In genomic region chr20:22583773-22584629, GRCh38 we compare ENCODE assay signal across 8 cellular contexts. TPM values are rescaled to one million over a fixed set of nuclear protein-coding genes. Genes with fewer than 3 reads are reported as not detected.
DNase-seq lines count a peak whose midpoint lies in the region; ATAC-seq and TF ChIP-seq lines count a peak whose summit lies in the region.

TSS of gene FOXA2 (minus strand) at chr20:22584572. CDS start at chr20:22584278, 294 bp downstream.

- no peak within 1 kb of the TSS for H2BK120ac ChIP-seq in neuronal stem cell (ENCODE audit: low read depth, low read length)

- no peak within 1 kb of the TSS for H3K4ac ChIP-seq in neuronal stem cell (ENCODE audit: low read length)

- no peak within 1 kb of the TSS for H3K27ac ChIP-seq in coronary artery
- no peak within 1 kb of the TSS for H3K27ac ChIP-seq in neuronal stem cell (replicated peaks; ENCODE audit: low read length)

- peaks cover 39 to 76% of the 10 kb centered on the region in 2 donors for H3K27me3 Mint-ChIP-seq in effector memory CD8-positive, alpha-beta T cell

- no peak for TF ChIP-seq CTCF in coronary artery (IDR thresholded peaks at IDR 0.05)

- no peaks in the 10 kb centered on the region for H3K36me3 ChIP-seq in neuronal stem cell (replicated peaks in 1 of 2; ENCODE audit: control insufficient read depth in 2 of 2, insufficient read depth in 2 of 2, low read length in 2 of 2)

- H3K18ac ChIP-seq in neuronal stem cell (ENCODE audit: low read length) = peak within 1 kb of the TSS; percentile 17

- no peak within 1 kb of the TSS for H3K27ac Mint-ChIP-seq in effector memory CD8-positive, alpha-beta T cell

- peaks cover 2 to 4% of the 10 kb centered on the region in 2 donors for H3K9me3 Mint-ChIP-seq in effector memory CD8-positive, alpha-beta T cell

- peak within 1 kb of the TSS; percentile 82 for H3K23ac ChIP-seq in neuronal stem cell (ENCODE audit: low read depth, low read length, poor library complexity)

- H3K9me3 ChIP-seq in neuronal stem cell (replicated peaks in 1 of 2; ENCODE audit: control insufficient read depth in 2 of 2, insufficient read depth in 1 of 2, low read depth in 1 of 2, low read length in 2 of 2) = peaks cover 0 to 10% of the 10 kb centered on the region in 2 donors

- peak within 1 kb of the TSS; percentile 38 for H3K9ac ChIP-seq in neuronal stem cell (ENCODE audit: low read depth, low read length, poor library complexity)

- no peak within 1 kb of the TSS for H4K91ac ChIP-seq in neuronal stem cell (ENCODE audit: low read depth, low read length, poor library complexity)

- no peak within 1 kb of the TSS for H2BK15ac ChIP-seq in neuronal stem cell (ENCODE audit: low read length)

- peak; percentile 57 for DNase-seq in ELF-1 (ENCODE audit: low read depth, low spot score)
- DNase-seq in NCI-H146 treated with DMSO at 0.1 percent for 48 hours (lab: John Stamatoyannopoulos, UW; ENCODE audit: unreplicated experiment) = peak; percentile 91
- DNase-seq in coronary artery (ENCODE audit: low spot score) = no peak
- DNase-seq in neuronal stem cell (ENCODE audit: low spot score) = no peak
- DNase-seq in effector memory CD8-positive, alpha-beta T cell = no peak

- no peak within 1 kb of the TSS for H2BK5ac ChIP-seq in neuronal stem cell (ENCODE audit: low read length)

- H3K4me3 Mint-ChIP-seq in effector memory CD8-positive, alpha-beta T cell = no peak within 1 kb of the TSS

- no peaks in the 10 kb centered on the region for H3K36me3 Mint-ChIP-seq in effector memory CD8-positive, alpha-beta T cell (ENCODE audit: insufficient read depth)

- no peak within 1 kb of the TSS for H2BK12ac ChIP-seq in neuronal stem cell (ENCODE audit: low read length)

- peaks cover 3% of the 10 kb centered on the region for H3K79me1 ChIP-seq in neuronal stem cell (ENCODE audit: low read depth, low read length)

- no peak for ATAC-seq in effector memory CD8-positive, alpha-beta T cell (replicated peaks)
- no peak for ATAC-seq in HG02973 (IDR thresholded peaks at IDR 0.05; ENCODE audit: unreplicated experiment)
- ATAC-seq in GM21723 (IDR thresholded peaks at IDR 0.05; ENCODE audit: unreplicated experiment) = no peak
- ATAC-seq in HG03457 (IDR thresholded peaks at IDR 0.05; ENCODE audit: unreplicated experiment) = no peak

- H3K14ac ChIP-seq in neuronal stem cell (ENCODE audit: low read length) = no peak within 1 kb of the TSS

- WGBS in neuronal stem cell (ENCODE audit: extremely low coverage in 2 of 2, insufficient read length in 2 of 2, insufficient replicate concordance in 1 of 2), 2 donors = no CpG with 5 or more reads among the region's 58 CpGs

- H4K8ac ChIP-seq in neuronal stem cell (ENCODE audit: low read depth, low read length) = no peak within 1 kb of the TSS

- peak within 1 kb of the TSS; percentile 29 for H2AK5ac ChIP-seq in neuronal stem cell (ENCODE audit: low read depth, low read length)

- H3K4me1 ChIP-seq in neuronal stem cell (ENCODE audit: control insufficient read depth in 2 of 2, insufficient read depth in 1 of 2, low read depth in 1 of 2, low read length in 2 of 2) = peaks cover 0 to 3% of the 10 kb centered on the region in 2 donors

- peaks cover 59 to 94% (median 89%) of the 10 kb centered on the region in 3 experiments for H3K27me3 ChIP-seq in neuronal stem cell (ENCODE audit: control insufficient read depth in 3 of 3, insufficient read depth in 3 of 3, low read depth in 1 of 3, low read length in 3 of 3)

- H3K4me1 Mint-ChIP-seq in effector memory CD8-positive, alpha-beta T cell (ENCODE audit: low read depth in 2 of 2) = no peaks in the 10 kb centered on the region

- peak within 1 kb of the TSS; percentile 23 for H2AFZ ChIP-seq in neuronal stem cell (ENCODE audit: low read length)

- H3K4me3 ChIP-seq in coronary artery = peak within 1 kb of the TSS; percentile 54
- H3K4me3 ChIP-seq in neuronal stem cell (ENCODE audit: low read length in 2 of 2) = no peak within 1 kb of the TSS

- peak within 1 kb of the TSS; percentile 49 for H3K4me2 ChIP-seq in neuronal stem cell (ENCODE audit: insufficient read depth, low read length, poor library complexity, severe bottlenecking)

RNA-seq across cellular contexts. Expression of gene FOXA2, which starts in this region (rescaled TPM):
- polyA plus RNA-seq in neuronal stem cell (2013, experiment 1 of 2) = not detected
- polyA plus RNA-seq in neuronal stem cell (2013, experiment 2 of 2) = not detected

Comparison
In these comparisons a context has a peak if more than half of its experiments do, and no peak if none do; other contexts are left out.
1. DNase-seq: peak in ELF-1 (single experiment) and NCI-H146 treated with DMSO at 0.1 percent for 48 hours (single experiment); none in coronary artery (single experiment), neuronal stem cell (single experiment) and effector memory CD8-positive, alpha-beta T cell (0 of 3).